ENCODE assay signal across 30 cellular contexts in the genomic region with DNA sequence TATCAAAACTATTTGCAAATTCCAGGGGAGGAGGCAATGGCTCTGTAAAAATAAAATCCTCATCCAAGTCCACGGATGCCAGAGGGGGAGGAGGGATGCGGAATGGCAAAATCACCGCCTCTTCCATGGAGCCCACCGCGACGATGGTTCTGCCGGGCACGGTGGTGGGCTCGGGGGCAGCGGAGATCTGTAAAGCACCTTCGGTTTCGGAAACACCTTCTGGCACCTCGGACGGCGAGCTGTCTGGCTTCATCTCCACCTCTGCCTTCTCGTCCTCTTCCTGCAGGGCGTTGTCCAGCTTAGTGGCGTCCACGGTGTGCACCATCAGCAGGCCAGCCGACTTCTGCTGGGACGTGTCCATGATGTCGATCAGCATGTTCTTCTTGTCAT.
"Had no signal": no experiment of that assay in that cellular context is flagged by ENCODE, and none has a peak within 500 bp of the region (broad histone marks: within the 10 kb centered on the region; RNA-seq: fewer than 3 reads in every experiment).

No MANE protein-coding gene starts in this region.

- DNase-seq: naive B cell; naive thymus-derived CD8-positive, alpha-beta T cell; nephron progenitor cell; occipital lobe; ovary; retina; right lobe of liver; sigmoid colon; small intestine; stimulated activated CD4-positive, alpha-beta T cell treated with anti-CD3 and anti-CD28 coated beads, Interleukin-15, amount 100 ng/mL, for 24 hours; stimulated activated CD4-positive, alpha-beta T cell treated with anti-CD3 and anti-CD28 coated beads, Interleukin-2, amount 100 ng/mL, for 24 hours; stimulated activated CD4-positive, alpha-beta T cell treated with anti-CD3 and anti-CD28 coated beads, Interleukin-2, amount 100 ng/mL, for 48 hours; stimulated activated CD4-positive, alpha-beta T cell treated with anti-CD3 and anti-CD28 coated beads, Interleukin-4, amount 100 ng/mL, for 24 hours; stimulated activated naive B cell treated with anti-CD40 and anti-IgM and Interleukin-4, amounts not matched to agents 10 μg/mL and 1 μg/mL and 100 μg/mL, for 72 hours; stimulated activated naive CD4-positive, alpha-beta T cell treated with Interleukin-2 at 50 U/mL for 16 hours; stomach; testis; tibial artery; transverse colon; upper lobe of right lung; uterus had no signal

- H3K27ac Mint-ChIP-seq: naive B cell; naive thymus-derived CD8-positive, alpha-beta T cell; natural killer cell treated with Interleukin-12 subunit alpha and Interleukin-12 subunit beta and Interleukin-15 and Interleukin-18, amount 100 ng/mL, for 72 hours; nephron progenitor cell; progenitor cell of endocrine pancreas; stimulated activated effector memory CD8-positive, alpha-beta T cell treated with anti-CD3 and anti-CD28 coated beads, Interleukin-12 subunit alpha, Interleukin-12 subunit beta, amount 100 ng/mL, for 72 hours; stimulated activated naive B cell treated with anti-CD40 and anti-IgM and Interleukin-4, amounts not matched to agents 10 μg/mL and 1 μg/mL and 100 μg/mL, for 72 hours; stimulated activated naive CD8-positive, alpha-beta T cell treated with anti-CD3 and anti-CD28 coated beads, Interleukin-15, Interleukin-2, amounts not matched to agents 100 ng/mL and 50 ng/mL, for 24 hours; type B pancreatic cell had no signal

- H3K36me3 Mint-ChIP-seq: naive thymus-derived CD8-positive, alpha-beta T cell; natural killer cell treated with Interleukin-12 subunit alpha and Interleukin-12 subunit beta and Interleukin-15 and Interleukin-18, amount 100 ng/mL, for 72 hours; stimulated activated effector memory CD8-positive, alpha-beta T cell treated with anti-CD3 and anti-CD28 coated beads, Interleukin-12 subunit alpha, Interleukin-12 subunit beta, amount 100 ng/mL, for 72 hours had no signal

- H3K27me3 ChIP-seq: ovary, right atrium auricular region, right lobe of liver, sigmoid colon, stomach, suprapubic skin, testis, transverse colon, upper lobe of right lung, uterus had no signal

- H3K79me2 ChIP-seq: parathyroid adenoma had no signal

- H3K36me3 ChIP-seq: ovary, right atrium auricular region, suprapubic skin, transverse colon, upper lobe of right lung, uterus had no signal

- H3K9ac ChIP-seq: parathyroid adenoma had no signal

- H3K4me1 Mint-ChIP-seq: naive B cell; nephron progenitor cell; stimulated activated effector memory CD8-positive, alpha-beta T cell treated with anti-CD3 and anti-CD28 coated beads, Interleukin-12 subunit alpha, Interleukin-12 subunit beta, amount 100 ng/mL, for 72 hours had no signal

- H3K9me3 Mint-ChIP-seq: natural killer cell treated with Interleukin-12 subunit alpha and Interleukin-12 subunit beta and Interleukin-15 and Interleukin-18, amount 100 ng/mL, for 72 hours; neural crest cell; stimulated activated effector memory CD8-positive, alpha-beta T cell treated with anti-CD3 and anti-CD28 coated beads, Interleukin-12 subunit alpha, Interleukin-12 subunit beta, amount 100 ng/mL, for 72 hours; stimulated activated naive CD8-positive, alpha-beta T cell treated with anti-CD3 and anti-CD28 coated beads, Interleukin-15, Interleukin-2, amounts not matched to agents 100 ng/mL and 50 ng/mL, for 24 hours; type B pancreatic cell had no signal

- H3K4me3 Mint-ChIP-seq: naive B cell; naive thymus-derived CD8-positive, alpha-beta T cell; natural killer cell treated with Interleukin-12 subunit alpha and Interleukin-12 subunit beta and Interleukin-15 and Interleukin-18, amount 100 ng/mL, for 72 hours; nephron progenitor cell; neural crest cell; stimulated activated effector memory CD8-positive, alpha-beta T cell treated with anti-CD3 and anti-CD28 coated beads, Interleukin-12 subunit alpha, Interleukin-12 subunit beta, amount 100 ng/mL, for 72 hours; stimulated activated naive B cell treated with anti-CD40 and anti-IgM and Interleukin-4, amounts not matched to agents 10 μg/mL and 1 μg/mL and 100 μg/mL, for 72 hours; stimulated activated naive CD8-positive, alpha-beta T cell treated with anti-CD3 and anti-CD28 coated beads, Interleukin-15, Interleukin-2, amounts not matched to agents 100 ng/mL and 50 ng/mL, for 24 hours; type B pancreatic cell had no signal

- H3K27ac ChIP-seq: ovary, parathyroid adenoma, right atrium auricular region, right lobe of liver, sigmoid colon, stomach, suprapubic skin, testis, tibial artery, transverse colon, upper lobe of right lung, uterus had no signal

- H2AFZ ChIP-seq: parathyroid adenoma had no signal

- ATAC-seq: naive thymus-derived CD8-positive, alpha-beta T cell; natural killer cell treated with Interleukin-12 subunit alpha and Interleukin-12 subunit beta and Interleukin-15 and Interleukin-18, amount 100 ng/mL, for 72 hours; right lobe of liver; stimulated activated effector memory CD8-positive, alpha-beta T cell treated with anti-CD3 and anti-CD28 coated beads, Interleukin-12 subunit alpha, Interleukin-12 subunit beta, amount 100 ng/mL, for 72 hours; stimulated activated naive B cell treated with anti-CD40 and anti-IgM and Interleukin-4, amounts not matched to agents 10 μg/mL and 1 μg/mL and 100 μg/mL, for 72 hours; upper lobe of right lung had no signal

- H3K9me3 ChIP-seq: right atrium auricular region, right lobe of liver, sigmoid colon, testis, transverse colon, upper lobe of right lung, uterus had no signal

- H3K27me3 Mint-ChIP-seq: progenitor cell of endocrine pancreas, type B pancreatic cell had no signal

- H3K4me3 ChIP-seq: ovary, right atrium auricular region, right lobe of liver, sigmoid colon, stomach, suprapubic skin, tibial artery, transverse colon, upper lobe of right lung, uterus had no signal

- H3K4me1 ChIP-seq: parathyroid adenoma, suprapubic skin, testis, tibial artery had no signal
